In the genomic region with DNA sequence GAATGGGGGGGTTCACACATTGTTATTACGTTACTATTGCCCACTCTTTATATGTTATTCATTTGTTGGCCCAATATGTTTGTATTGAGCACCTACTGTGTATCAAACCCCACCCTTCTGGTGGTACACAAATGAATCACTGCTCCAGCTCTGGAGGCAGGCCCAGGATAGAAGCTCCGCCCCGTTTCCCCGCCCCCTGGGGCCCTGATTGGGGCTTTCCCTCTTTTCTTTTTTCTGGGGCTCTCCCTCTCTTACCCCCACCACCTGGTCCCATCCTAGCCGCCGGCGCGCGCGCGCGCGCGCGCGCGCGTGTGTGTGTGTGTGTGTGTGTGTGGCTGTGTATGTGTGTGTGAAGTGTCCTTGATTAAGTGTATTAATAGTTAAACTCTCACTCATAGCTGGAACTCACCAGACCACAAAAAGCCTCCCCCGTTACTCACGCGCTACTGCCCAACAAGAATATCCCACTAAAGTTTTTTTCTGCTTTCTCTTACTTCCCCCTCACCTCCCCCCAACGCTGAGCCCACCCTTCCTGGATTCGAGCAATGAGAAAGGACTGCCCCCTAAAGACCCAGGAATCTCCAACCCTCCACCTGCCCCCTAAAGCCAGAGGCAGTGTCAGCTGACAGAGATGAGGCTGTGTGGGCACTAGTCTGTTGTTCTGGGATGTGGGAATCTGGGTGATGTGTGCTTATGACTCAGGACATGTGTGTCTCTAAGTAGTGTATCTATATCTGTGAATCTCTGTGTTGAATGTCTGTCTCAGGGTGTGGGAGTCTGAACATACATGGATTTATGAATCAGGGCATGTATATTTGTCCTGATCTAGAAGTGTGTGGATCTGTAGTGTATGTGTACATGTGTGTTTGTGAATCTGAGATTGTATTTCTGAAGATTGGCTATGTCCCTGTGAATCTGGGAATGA, we compare ENCODE assay signal across 8 cellular contexts. TPM values are rescaled to one million over a fixed set of nuclear protein-coding genes. Genes with fewer than 3 reads are reported as not detected.
A peak's percentile ranks its signal among the peaks of the same experiment; 100 is the strongest.
DNase-seq lines count a peak whose midpoint lies in the region; ATAC-seq and TF ChIP-seq lines count a peak whose summit lies in the region.

No MANE protein-coding gene starts in this region.

- no peaks in the 10 kb centered on the region for H3K27me3 Mint-ChIP-seq in progenitor cell of endocrine pancreas

- in situ Hi-C loops in astrocyte of the cerebellum (cut with HindIII; ENCODE audit: low sequenced_read_pairs), result no loop called here

- TF ChIP-seq CTCF in astrocyte of the cerebellum (IDR thresholded peaks at IDR 0.05; ENCODE audit: low read depth, low read length, missing control alignments) (no peak), progenitor cell of endocrine pancreas (IDR thresholded peaks at IDR 0.05; ENCODE audit: unreplicated experiment) (no peak)

- peak overlapping the region; percentile 15 to 92 (median 40); a peak in 18 of 20 replicates for H3K4me3 ChIP-seq in BLaER1 treated with 17β-estradiol and CSF1 and Interleukin-3, amounts not matched to agents 10 nM and 100 nM
- H3K4me3 ChIP-seq in SJSA1, result peak overlapping the region; percentile 2
- peak overlapping the region; percentile 90 for H3K4me3 ChIP-seq in astrocyte of the cerebellum (ENCODE audit: low read depth, low read length)
- H3K4me3 ChIP-seq in right cardiac atrium (ENCODE audit: low read length), result no peak overlapping the region

- peak overlapping the region; percentile 44 to 89 (median 59); a peak in 20 of 22 replicates for H3K9ac ChIP-seq in BLaER1 treated with 17β-estradiol and CSF1 and Interleukin-3, amounts not matched to agents 10 nM and 100 nM

- peak overlapping the region; percentile 97 for H3K27ac Mint-ChIP-seq in progenitor cell of endocrine pancreas

- ATAC-seq in GM19324 (IDR thresholded peaks at IDR 0.05; ENCODE audit: low FRiP score, unreplicated experiment), result peak; percentile 33
- ATAC-seq in HG03378 (IDR thresholded peaks at IDR 0.05; ENCODE audit: unreplicated experiment), result peak; percentile 43
- ATAC-seq in right cardiac atrium, result peak; percentile 10 to 30

- H3K9me3 ChIP-seq in BLaER1 treated with 17β-estradiol and CSF1 and Interleukin-3, amounts not matched to agents 10 nM and 100 nM (replicated peaks in 1 of 11), result no peaks in the 10 kb centered on the region
- H3K9me3 ChIP-seq in SJSA1 (replicated peaks) (no peaks in the 10 kb centered on the region), right cardiac atrium (ENCODE audit: control insufficient read depth, low read length) (no peaks in the 10 kb centered on the region)

- H3K36me3 Mint-ChIP-seq in progenitor cell of endocrine pancreas (ENCODE audit: insufficient read depth), result no peaks in the 10 kb centered on the region

- DNase-seq in SJSA1 (ENCODE audit: low read depth in 1 of 2, low spot score in 2 of 2), result peak; percentile 87 to 94
- DNase-seq in astrocyte of the cerebellum (ENCODE audit: low read depth), result peak; percentile 55
- DNase-seq in right cardiac atrium, result peak; percentile 76 to 92 (median 91)
- no peak for DNase-seq in progenitor cell of endocrine pancreas (ENCODE audit: low spot score, unreplicated experiment)
- DNase-seq in NCI-H345 treated with DMSO at 0.1 percent for 48 hours (lab: John Stamatoyannopoulos, UW; ENCODE audit: unreplicated experiment), result no peak

- H3K9me3 Mint-ChIP-seq in progenitor cell of endocrine pancreas (ENCODE audit: low read depth), result no peaks in the 10 kb centered on the region

- H4K20me1 ChIP-seq in BLaER1 treated with 17β-estradiol and CSF1 and Interleukin-3, amounts not matched to agents 10 nM and 100 nM, result peaks cover 43 to 80% (median 62%) of the 10 kb centered on the region in 11 experiments; a peak in 20 of 22 replicates

- peaks cover 0 to 6% (median 0%) of the 10 kb centered on the region in 11 experiments; a peak in 3 of 22 replicates for H3K27me3 ChIP-seq in BLaER1 treated with 17β-estradiol and CSF1 and Interleukin-3, amounts not matched to agents 10 nM and 100 nM
- no peaks in the 10 kb centered on the region for H3K27me3 ChIP-seq in SJSA1 (replicated peaks)
- H3K27me3 ChIP-seq in right cardiac atrium (ENCODE audit: control insufficient read depth, insufficient read depth), result no peaks in the 10 kb centered on the region

- WGBS in right cardiac atrium, result 6% methylated on average over 23 of the region's 23 CpGs

- intact Hi-C loops in right cardiac atrium (cut with DNase I), result loop anchor here in 1 of 4 donors (2.0 kb wide), 1 partner anchor 15 kb away; no protein-coding TSS in a partner anchor

- peaks cover 56% of the 10 kb centered on the region for H3K4me1 Mint-ChIP-seq in progenitor cell of endocrine pancreas (ENCODE audit: low read depth)

- peak overlapping the region; percentile 96 for H3K4me3 Mint-ChIP-seq in progenitor cell of endocrine pancreas (ENCODE audit: low read depth)

- no peaks in the 10 kb centered on the region for H3K36me3 ChIP-seq in BLaER1 treated with 17β-estradiol and CSF1 and Interleukin-3, amounts not matched to agents 10 nM and 100 nM
- peaks cover 35% of the 10 kb centered on the region for H3K36me3 ChIP-seq in SJSA1

- peak overlapping the region; percentile 11 to 84 (median 67); a peak in 20 of 22 replicates for H3K27ac ChIP-seq in BLaER1 treated with 17β-estradiol and CSF1 and Interleukin-3, amounts not matched to agents 10 nM and 100 nM
- H3K27ac ChIP-seq in SJSA1, result peak overlapping the region; percentile 68
- H3K27ac ChIP-seq in right cardiac atrium (ENCODE audit: low read length), result peak overlapping the region; percentile 94

- H3K4me1 ChIP-seq in BLaER1 treated with 17β-estradiol and CSF1 and Interleukin-3, amounts not matched to agents 10 nM and 100 nM, result peaks cover 75 to 83% (median 77%) of the 10 kb centered on the region in 10 experiments
- peaks cover 82% of the 10 kb centered on the region for H3K4me1 ChIP-seq in SJSA1 (replicated peaks)
- H3K4me1 ChIP-seq in right cardiac atrium (ENCODE audit: control insufficient read depth, insufficient read depth, low read length), result peaks cover 34% of the 10 kb centered on the region

- peak overlapping the region; percentile 93 to 100 (median 99) for H3K4me2 ChIP-seq in BLaER1 treated with 17β-estradiol and CSF1 and Interleukin-3, amounts not matched to agents 10 nM and 100 nM

RNA-seq across cellular contexts. Expression of a gene that starts 4.0 kb away (rescaled TPM):
- total RNA-seq in SJSA1 (2014; rRNA removed; shearing (Covaris generic)), result 101 and 114 TPM in 2 replicates
- total RNA-seq in right cardiac atrium, result 10 to 100 TPM; 33.9 to 70.5 (median 55.9) TPM
- 47.5 TPM for polyA plus RNA-seq in right cardiac atrium
- 79.1 and 88.2 TPM in 2 replicates for total RNA-seq in progenitor cell of endocrine pancreas

Comparison
In these comparisons a context has a peak if more than half of its experiments do, and no peak if none do; other contexts are left out.
1. DNase-seq: peak in SJSA1 (2 of 2), astrocyte of the cerebellum (single experiment) and right cardiac atrium (3 of 3); none in progenitor cell of endocrine pancreas (single experiment) and NCI-H345 treated with DMSO at 0.1 percent for 48 hours (single experiment).
2. Peak in every context shown above with its lines, with median percentiles within 50 percentile points of each other: H3K27ac ChIP-seq and ATAC-seq.